Comparison of ENCODE assay signal across 8 cellular contexts in the genomic region with DNA sequence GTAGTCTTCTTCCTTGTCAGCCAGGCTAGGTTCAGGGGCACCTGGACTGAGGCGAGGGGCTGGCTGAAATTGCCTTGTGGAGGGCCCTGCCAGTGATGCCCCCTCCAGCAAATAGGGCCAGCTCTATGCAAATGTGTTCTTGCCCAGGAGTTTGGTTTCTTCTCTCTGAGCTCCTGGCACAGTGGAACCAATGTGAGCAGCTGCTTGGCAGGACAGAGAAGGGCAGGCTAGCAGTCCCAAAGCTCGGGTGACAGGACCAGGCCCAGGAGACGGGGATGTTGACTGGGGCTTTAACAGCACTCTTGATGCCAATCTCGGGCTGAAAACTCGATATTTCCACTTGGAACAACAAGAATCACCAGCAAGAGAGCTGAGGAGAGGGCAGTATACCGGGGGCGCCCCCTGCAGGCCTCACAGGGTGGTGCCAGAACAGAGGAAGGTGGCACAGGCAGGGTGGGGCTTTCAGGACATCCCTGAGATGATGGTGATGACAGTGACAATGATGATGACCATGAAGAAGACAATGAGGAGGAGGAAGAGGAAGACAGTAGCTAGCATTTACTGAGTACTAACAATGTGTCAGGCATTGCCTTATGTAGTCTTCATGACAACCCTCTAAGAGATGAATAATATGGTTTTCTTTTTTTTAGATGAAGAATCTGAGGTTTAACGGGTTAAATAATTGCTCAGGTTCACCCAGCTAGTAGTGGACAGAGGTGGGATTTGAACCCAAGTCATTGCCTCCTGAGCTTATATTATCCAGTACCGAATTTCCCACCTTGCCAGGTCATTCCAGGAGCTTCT. TPM values are rescaled to one million over a fixed set of nuclear protein-coding genes. Genes with fewer than 3 reads are reported as not detected.
DNase-seq lines count a peak whose midpoint lies in the region; ATAC-seq and TF ChIP-seq lines count a peak whose summit lies in the region.

No MANE protein-coding gene starts in this region.

- peak; percentile 44 for DNase-seq in ACHN
- peak; percentile 77 for DNase-seq in GM13976 (ENCODE audit: low spot score)
- peak in 28 of 34 experiments; percentile 28 to 61 (median 48) for DNase-seq in T-cell
- no peak for DNase-seq in astrocyte of the cerebellum (ENCODE audit: low read depth)
- DNase-seq in stimulated activated CD8-positive, alpha-beta memory T cell treated with anti-CD3 and anti-CD28 coated beads, Interleukin-15, amount 100 ng/mL, for 48 hours (ENCODE audit: low read depth in 2 of 2) = peak; percentile 36 to 46
- DNase-seq in suprapubic skin (ENCODE audit: low spot score in 2 of 2) = no peak

- TF ChIP-seq CTCF in GM13976 (IDR thresholded peaks at IDR 0.05; ENCODE audit: borderline replicate concordance, control extremely low read depth, extremely low read depth, insufficient read depth, missing control alignments) = peak; percentile 80
- peak; percentile 72 for TF ChIP-seq CTCF in astrocyte of the cerebellum (IDR thresholded peaks at IDR 0.05; ENCODE audit: low read depth, low read length, missing control alignments)
- peak in 1 of 2 donors; percentile 79 for TF ChIP-seq CTCF in suprapubic skin (IDR thresholded peaks at IDR 0.05)

- no peaks in the 10 kb centered on the region for H3K36me3 ChIP-seq in suprapubic skin

- H3K36me3 Mint-ChIP-seq in T-cell = no peaks in the 10 kb centered on the region

- H3K9me3 ChIP-seq in suprapubic skin = no peaks in the 10 kb centered on the region

- H3K27ac Mint-ChIP-seq in T-cell = no peak overlapping the region

- no peak overlapping the region for H3K4me3 Mint-ChIP-seq in T-cell

- no peaks in the 10 kb centered on the region for H3K9me3 Mint-ChIP-seq in T-cell

- peaks cover 40 to 71% of the 10 kb centered on the region in 2 donors for H3K27me3 Mint-ChIP-seq in T-cell

- ATAC-seq in HG03565 (IDR thresholded peaks at IDR 0.05; ENCODE audit: unreplicated experiment) (peak; percentile 70), T-cell (replicated peaks in 1 of 4) (peak; percentile 70 to 85 (median 81))

- no peak for TF ChIP-seq POLR2A in suprapubic skin (IDR thresholded peaks at IDR 0.05)

- CTCF ChIA-PET in T-cell (lab: Charles Lee) = interaction anchor here (0.6 to 2.8 kb wide), 15 partner anchors 8 to 1147 kb away, joined by 3 to 19 read pairs (median 4); a partner anchor contains a TSS

- H3K27me3 ChIP-seq in layer of hippocampus (ENCODE audit: control insufficient read depth, insufficient read depth, low read length) (no peaks in the 10 kb centered on the region), suprapubic skin (peaks cover 57% of the 10 kb centered on the region)

- peak overlapping the region; percentile 91 for H3K27ac ChIP-seq in layer of hippocampus (ENCODE audit: low read depth, low read length)
- H3K27ac ChIP-seq in suprapubic skin = no peak overlapping the region

- WGBS in suprapubic skin = 30% methylated on average over 9 of the region's 9 CpGs

- H3K4me1 Mint-ChIP-seq in T-cell = peaks cover 0 to 4% (median 2%) of the 10 kb centered on the region in 3 donors

- in situ Hi-C loops in ACHN (cut with HindIII; ENCODE audit: low pct_ligation_motif_present, low pct_unique_long_range_greater_than_20kb, low sequenced_read_pairs) (no loop called here), GM13976 (cut with MboI; ENCODE audit: low sequenced_read_pairs, unreplicated experiment) (no loop called here), astrocyte of the cerebellum (cut with HindIII; ENCODE audit: low sequenced_read_pairs) (no loop called here)

- H3K4me3 ChIP-seq in astrocyte of the cerebellum (ENCODE audit: low read depth, low read length) (no peak overlapping the region), suprapubic skin (no peak overlapping the region)

- no peak for TF ChIP-seq EP300 in suprapubic skin (IDR thresholded peaks at IDR 0.05)

- H3K4me1 ChIP-seq in suprapubic skin = peaks cover 2% of the 10 kb centered on the region

- POLR2A ChIA-PET in T-cell (lab: Charles Lee) = interaction anchor here in 1 of 2 donors (0.5 kb wide), 1 partner anchor 1042 kb away, joined by 4 read pairs; no protein-coding TSS in a partner anchor

RNA-seq across cellular contexts. Expression of a gene that starts 2.7 kb away (rescaled TPM):
- total RNA-seq in T-cell (not detected), suprapubic skin (under 1 TPM in 1 of 4 donors, not detected in 3; 0.13 TPM)

RNA-seq across cellular contexts. Expression of a gene that starts 8.6 kb away (rescaled TPM):
- total RNA-seq in T-cell = under 1 TPM in 1 of 5 donors, not detected in 4; 0.22 TPM
- not detected for total RNA-seq in suprapubic skin

RNA-seq across cellular contexts. Expression of a gene that starts 19.8 kb away (rescaled TPM):
- total RNA-seq in T-cell = 10 to 100 TPM; 41.8 to 71.5 (median 62.2) TPM
- 10 to 100 TPM; 44.1 to 90.5 (median 50.8) TPM for total RNA-seq in suprapubic skin

RNA-seq across cellular contexts. Expression of a gene that starts 37.0 kb away (rescaled TPM):
- total RNA-seq in T-cell (under 1 TPM in 2 of 5 donors, not detected in 3; 0.10 to 0.26 TPM), suprapubic skin (1 to 10 TPM; 4.2 to 6.9 (median 4.8) TPM)

RNA-seq across cellular contexts. Expression of a gene that starts 46.8 kb away (rescaled TPM):
- total RNA-seq in T-cell (1 to 10 TPM; 3.2 to 9.7 (median 8.4) TPM), suprapubic skin (1 to 10 TPM; 3.3 to 6.5 (median 4.8) TPM)

Comparison
In these comparisons a context has a peak if more than half of its experiments do, and no peak if none do; other contexts are left out.
1. DNase-seq: peak in ACHN (single experiment), GM13976 (single experiment), T-cell (28 of 34) and stimulated activated CD8-positive, alpha-beta memory T cell treated with anti-CD3 and anti-CD28 coated beads, Interleukin-15, amount 100 ng/mL, for 48 hours (2 of 2); none in astrocyte of the cerebellum (single experiment) and suprapubic skin (0 of 2).